In the genomic region with DNA sequence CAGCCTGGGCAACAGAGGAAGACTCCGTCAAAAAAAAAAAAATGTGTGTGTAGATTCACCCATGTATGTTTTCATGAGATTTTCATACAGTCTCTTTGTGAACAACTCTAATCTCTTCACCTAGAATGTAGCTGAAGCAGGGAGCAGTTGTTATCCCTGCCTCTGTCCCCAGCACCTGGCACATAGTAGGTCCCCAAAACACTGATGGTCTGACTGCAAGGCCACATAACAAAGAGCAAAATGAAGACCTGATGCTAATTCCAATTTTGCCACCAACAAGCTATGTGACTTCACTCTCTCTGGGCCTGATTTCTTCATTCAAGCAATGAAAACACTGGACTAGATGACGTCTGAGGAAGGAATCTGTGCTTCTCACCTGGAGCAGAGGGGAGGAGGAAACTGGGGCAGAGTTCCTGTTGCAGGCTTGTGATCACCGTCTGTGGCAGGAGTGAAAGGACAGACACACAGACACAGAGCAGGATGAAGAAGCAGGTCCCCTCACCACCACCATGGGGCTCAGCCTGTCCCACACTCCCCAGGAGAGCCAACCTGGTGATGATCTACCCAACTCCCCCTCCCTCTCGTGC, we compare ENCODE assay signal across 1 cellular context.
TF ChIP-seq lines count a peak whose summit lies in the region.

No MANE protein-coding gene starts in this region.

TF ChIP-seq in IMR-90, 13 proteins besides CTCF, POLR2A, EP300 and RAD21 (continued from another document):
- TF ChIP-seq ELK1 (IDR thresholded peaks at IDR 0.05; ENCODE audit: borderline replicate concordance, low read depth, low read length) = no peak
- TF ChIP-seq BHLHE40 (IDR thresholded peaks at IDR 0.05; ENCODE audit: low read depth, low read length) = no peak
- no peak for TF ChIP-seq SMC3 (IDR thresholded peaks at IDR 0.05; ENCODE audit: low read depth, low read length)
- no peak for TF ChIP-seq NFE2L2 (IDR thresholded peaks at IDR 0.05; ENCODE audit: low read depth, low read length)
- TF ChIP-seq RCOR1 (IDR thresholded peaks at IDR 0.05; ENCODE audit: insufficient replicate concordance, low read length) = no peak
- TF ChIP-seq MAFK (IDR thresholded peaks at IDR 0.05; ENCODE audit: low read depth, low read length) = no peak
- no peak for TF ChIP-seq CHD1 (IDR thresholded peaks at IDR 0.05; ENCODE audit: low read depth, low read length)
- no peak for TF ChIP-seq MXI1 (IDR thresholded peaks at IDR 0.05; ENCODE audit: borderline replicate concordance, low read depth, low read length)
